18 cellular contexts compared by ENCODE assay signal in genomic region chrX:7111518-7111917, GRCh38. TPM values are rescaled to one million over a fixed set of nuclear protein-coding genes. Genes with fewer than 3 reads are reported as not detected.
DNase-seq lines count a peak whose midpoint lies in the region; ATAC-seq, FAIRE-seq and TF ChIP-seq lines count a peak whose summit lies in the region.
"Had no signal": no experiment of that assay in that cellular context is flagged by ENCODE, and none has a peak within 500 bp of the region (broad histone marks: within the 10 kb centered on the region; RNA-seq: fewer than 3 reads in every experiment).

No MANE protein-coding gene starts in this region.

- WGBS in A549 (ENCODE audit: missing lambda C conversion rate) = 94% methylated on average over 6 of the region's 6 CpGs

- H3K9ac ChIP-seq in SU-DHL-6 (ENCODE audit: low read length) = peak overlapping the region; percentile 64

- DNase-seq in A549 (ENCODE audit: low read depth in 1 of 2, low spot score in 1 of 2) (no peak), D721Med (ENCODE audit: insufficient read length, low spot score) (no peak), NAMALWA (ENCODE audit: low spot score) (peak; percentile 16), natural killer cell (no peak), cardiac septum (ENCODE audit: low spot score) (no peak)
- DNase-seq: KG1, NCI-H187 treated with DMSO at 0.1 percent for 48 hours, NCI-H510A, PC-3, SHP77, SW 1271, T-helper 17 cell had no signal

- H3K79me2 ChIP-seq in SU-DHL-6 (ENCODE audit: insufficient read depth, low read length) = peaks cover 75% of the 10 kb centered on the region

- no peak overlapping the region for H2AFZ ChIP-seq in SU-DHL-6 (ENCODE audit: low read depth, low read length, severe bottlenecking)
- H2AFZ ChIP-seq: GM23338 had no signal

- H3K4me3 Mint-ChIP-seq in natural killer cell = no peak overlapping the region
- H3K4me3 Mint-ChIP-seq: GM23338, T-helper 17 cell had no signal

- no peak for TF ChIP-seq EP300 in A549 (IDR thresholded peaks at IDR 0.05)

- peaks cover 35% of the 10 kb centered on the region for H3F3A ChIP-seq in SU-DHL-6 (ENCODE audit: insufficient read depth)

- H4K20me1 ChIP-seq in SU-DHL-6 (ENCODE audit: low read depth, low read length) = no peaks in the 10 kb centered on the region

- no peak for TF ChIP-seq POLR2A in A549 (IDR thresholded peaks at IDR 0.05; ENCODE audit: low read length)

- TF ChIP-seq CTCF in A549 (IDR thresholded peaks at IDR 0.05) (no peak), D721Med (IDR thresholded peaks at IDR 0.05; ENCODE audit: insufficient read depth, missing control alignments) (no peak), SU-DHL-6 (IDR thresholded peaks at IDR 0.05; ENCODE audit: insufficient read depth, low read length, poor library complexity, severe bottlenecking) (no peak), natural killer cell (IDR thresholded peaks at IDR 0.05) (no peak)

- no peak for ATAC-seq in A549
- ATAC-seq in natural killer cell = no peak
- ATAC-seq in GM19452 (IDR thresholded peaks at IDR 0.05; ENCODE audit: unreplicated experiment) = no peak
- no peak for ATAC-seq in HG03039 (IDR thresholded peaks at IDR 0.05; ENCODE audit: unreplicated experiment)
- ATAC-seq: T-helper 17 cell had no signal

- intact Hi-C loops in natural killer cell (cut with micrococcal nuclease) (no loop called here), cardiac septum (cut with DNase I) (no loop called here)

- FAIRE-seq in A549 (lab: Jason Lieb, UNC) (peak; percentile 28), D721Med (lab: Jason Lieb, UNC) (peak; percentile 87)

- H3K9me3 ChIP-seq in A549 (no peaks in the 10 kb centered on the region), SU-DHL-6 (ENCODE audit: insufficient read depth, low read length) (no peaks in the 10 kb centered on the region)
- H3K9me3 ChIP-seq: HAP-1 had no signal

- H3K9me2 ChIP-seq in SU-DHL-6 (replicated peaks; ENCODE audit: insufficient read depth, low read length) = no peaks in the 10 kb centered on the region

- no peaks in the 10 kb centered on the region for H3K27me3 ChIP-seq in SU-DHL-6 (ENCODE audit: low read length)

- H3K27me3 Mint-ChIP-seq in natural killer cell (ENCODE audit: low read depth in 2 of 2) = no peaks in the 10 kb centered on the region
- H3K27me3 Mint-ChIP-seq: T-helper 17 cell had no signal

- H3K27ac Mint-ChIP-seq in natural killer cell = no peak overlapping the region
- H3K27ac Mint-ChIP-seq: T-helper 17 cell had no signal

- no peak overlapping the region for H3K4me2 ChIP-seq in A549
- H3K4me2 ChIP-seq in SU-DHL-6 (ENCODE audit: low read depth, low read length, poor library complexity, severe bottlenecking) = peak overlapping the region; percentile 88
- H3K4me2 ChIP-seq: GM23338 had no signal

- no peaks in the 10 kb centered on the region for H3K9me3 Mint-ChIP-seq in natural killer cell
- H3K9me3 Mint-ChIP-seq: CD14-positive monocyte, GM23338 had no signal

- CTCF ChIA-PET in A549 (lab: Yijun Ruan, JAX) = interaction anchor here (1.1 kb wide), 1 partner anchor 45 kb away, joined by 3 read pairs; no protein-coding TSS in a partner anchor

- no peak for TF ChIP-seq RAD21 in A549 (conservative IDR thresholded peaks at IDR 0.05 in 1 of 2, IDR thresholded peaks at IDR 0.05 in 1 of 2)

- peaks cover 35 to 37% of the 10 kb centered on the region in 2 donors for H3K4me1 Mint-ChIP-seq in natural killer cell

- no peak overlapping the region for H3K27ac ChIP-seq in A549
- peak overlapping the region; percentile 100 for H3K27ac ChIP-seq in SU-DHL-6 (ENCODE audit: low read depth, low read length)

- 0 out of 3 replicates have a peak, but pooled peaks cover 3% of the 10 kb centered on the region for H3K4me1 ChIP-seq in A549

- POLR2A ChIA-PET in A549 (lab: Yijun Ruan, JAX) = interaction anchor here (0.5 kb wide), 1 partner anchor 17 kb away, joined by 3 read pairs; no protein-coding TSS in a partner anchor

- H3K36me3 Mint-ChIP-seq in natural killer cell = no peaks in the 10 kb centered on the region

- H3K36me3 ChIP-seq in SU-DHL-6 (ENCODE audit: low read length) = no peaks in the 10 kb centered on the region
- H3K36me3 ChIP-seq: HAP-1 had no signal

- H3K4me3 ChIP-seq in A549 (no peak overlapping the region), SU-DHL-6 (ENCODE audit: insufficient read depth, low read length, poor library complexity, severe bottlenecking) (no peak overlapping the region)
- H3K4me3 ChIP-seq: GM23338, HAP-1 had no signal

TF ChIP-seq in A549, 52 proteins besides CTCF, POLR2A, EP300 and RAD21:
- TF ChIP-seq NFE2L2 (conservative IDR thresholded peaks at IDR 0.05; ENCODE audit: low read length) (no peak), PHF8 (IDR thresholded peaks at IDR 0.05; ENCODE audit: borderline replicate concordance, low read depth) (no peak), SMC3 (IDR thresholded peaks at IDR 0.05) (no peak), ZC3H11A (IDR thresholded peaks at IDR 0.05) (no peak), CBX8 (IDR thresholded peaks at IDR 0.05) (no peak), TFCP2L1 (CRISPR knock-in tag; IDR thresholded peaks at IDR 0.05) (no peak), HMGXB4 (CRISPR knock-in tag; IDR thresholded peaks at IDR 0.05; ENCODE audit: borderline replicate concordance) (no peak), HOXA7 (CRISPR knock-in tag; IDR thresholded peaks at IDR 0.05) (no peak), HOXB5 (CRISPR knock-in tag; IDR thresholded peaks at IDR 0.05) (no peak), MYC (IDR thresholded peaks at IDR 0.05; ENCODE audit: borderline replicate concordance, low read length) (no peak), ATOH8 (CRISPR knock-in tag; IDR thresholded peaks at IDR 0.05; ENCODE audit: low read depth) (no peak), JUNB (IDR thresholded peaks at IDR 0.05) (no peak), HEYL (CRISPR knock-in tag; IDR thresholded peaks at IDR 0.05) (no peak)

RNA-seq across cellular contexts. Expression of gene STS, which starts 36.0 kb away (rescaled TPM):
- polyA plus RNA-seq in A549 (2011; rRNA removed) = 2.4 and 3.1 TPM in 2 replicates
- polyA plus RNA-seq in A549 (2012; cell fraction: cytosol; rRNA removed) = 0.46 and 0.57 TPM in 2 replicates
- 0.31 TPM in 2 replicates for polyA plus RNA-seq in A549 (2012; cell fraction: nucleus; rRNA removed)
- polyA plus RNA-seq in A549 (2017; fragmentation: RNase III; extraction: RNeasy Plus Mini Kit Qiagen cat#74134 plus additional on column Dnase treatment) = 1.9 to 2.3 TPM (median 2.1 TPM) in 3 replicates
- 4.3 and 5.9 TPM in 2 replicates for polyA minus RNA-seq in A549 (2011; rRNA and poly(A)+ RNA removed)
- total RNA-seq in natural killer cell = 1 to 10 TPM; 2.4 to 4.6 (median 2.8) TPM
- 8.2 TPM for total RNA-seq in cardiac septum

RNA-seq across cellular contexts. Expression of gene PUDP, which starts 36.4 kb away (rescaled TPM):
- polyA plus RNA-seq in A549 (2011; rRNA removed) = 49.2 and 50.7 TPM in 2 replicates
- 29.1 and 29.8 TPM in 2 replicates for polyA plus RNA-seq in A549 (2012; cell fraction: cytosol; rRNA removed)
- 15.6 and 16.2 TPM in 2 replicates for polyA plus RNA-seq in A549 (2012; cell fraction: nucleus; rRNA removed)
- polyA plus RNA-seq in A549 (2017; fragmentation: RNase III; extraction: RNeasy Plus Mini Kit Qiagen cat#74134 plus additional on column Dnase treatment) = 25.5 to 27.0 TPM (median 26.2 TPM) in 3 replicates
- polyA minus RNA-seq in A549 (2011; rRNA and poly(A)+ RNA removed) = 32.0 and 38.6 TPM in 2 replicates
- total RNA-seq in natural killer cell = 10 to 100 TPM in 1 of 3 donors, 1 to 10 TPM in 2; 5.4 to 11.4 (median 5.6) TPM
- 33.2 TPM for total RNA-seq in cardiac septum
